Comparison of ENCODE assay signal across 31 cellular contexts in the genomic region with DNA sequence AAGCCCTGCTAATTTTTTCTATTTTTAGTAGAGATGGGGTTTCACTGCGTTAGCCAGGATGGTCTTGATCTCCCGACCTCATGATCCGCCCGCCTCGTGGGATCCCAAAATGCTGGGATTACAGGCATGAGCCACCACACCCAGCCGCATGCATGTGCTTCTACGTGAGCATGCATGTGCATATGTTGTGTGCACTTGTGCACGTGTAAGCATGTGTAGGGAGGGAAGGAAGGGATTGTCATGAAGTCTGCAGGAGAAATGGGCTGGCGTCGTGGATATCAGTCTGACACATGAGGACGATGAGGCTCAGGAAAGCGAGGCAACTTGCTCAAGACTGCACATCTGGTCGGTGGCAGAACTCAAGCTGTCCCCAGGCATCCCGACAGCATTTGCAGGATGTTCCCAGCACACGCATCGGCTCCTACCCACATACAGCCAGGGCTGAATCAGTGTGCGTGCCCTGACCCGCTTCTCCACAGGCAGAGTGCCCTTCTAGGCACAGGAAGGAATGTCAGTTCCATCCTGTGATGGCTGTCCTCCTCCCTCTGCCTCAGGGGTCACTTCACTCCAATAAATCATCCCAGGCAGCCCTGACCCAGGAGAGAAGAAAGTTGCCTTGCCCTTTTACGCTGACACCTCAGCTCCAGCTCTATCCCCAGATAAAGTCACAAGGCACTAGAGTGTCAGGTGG. TPM values are rescaled to one million over a fixed set of nuclear protein-coding genes. Genes with fewer than 3 reads are reported as not detected.
DNase-seq lines count a peak whose midpoint lies in the region; ATAC-seq, FAIRE-seq and TF ChIP-seq lines count a peak whose summit lies in the region.
"Had no signal": no experiment of that assay in that cellular context is flagged by ENCODE, and none has a peak within 500 bp of the region (broad histone marks: within the 10 kb centered on the region; RNA-seq: fewer than 3 reads in every experiment).

No MANE protein-coding gene starts in this region.

- peaks cover 1 to 5% (median 5%) of the 10 kb centered on the region in 3 donors for H3K27me3 Mint-ChIP-seq in immature natural killer cell (ENCODE audit: low read depth in 3 of 3)
- H3K27me3 Mint-ChIP-seq: dendritic cell treated with granulocyte-macrophage colony-stimulating factor and Interleukin-4, amounts not matched to agents 40 ng/mL and 50 ng/mL, for 4 days had no signal

- TF ChIP-seq CTCF in K562 (IDR thresholded peaks at IDR 0.05 in 2 of 3, conservative IDR thresholded peaks at IDR 0.05 in 1 of 3; ENCODE audit: insufficient read depth in 2 of 3, low read depth in 1 of 3, low read length in 3 of 3) (no peak), tibial artery (IDR thresholded peaks at IDR 0.05) (no peak)

- ATAC-seq in K562 (no peak), HG03460 (IDR thresholded peaks at IDR 0.05; ENCODE audit: unreplicated experiment) (no peak)
- ATAC-seq: activated T-helper 17 cell treated with anti-CD3 and anti-CD28 coated beads, Interleukin-2, amount 50 U/mL, for 72 hours; left colon; natural killer cell; stimulated activated effector memory CD8-positive, alpha-beta T cell treated with anti-CD3 and anti-CD28 coated beads, Interleukin-12 subunit alpha, Interleukin-12 subunit beta, amount 100 ng/mL, for 72 hours had no signal

- DNase-seq in HEK293T (ENCODE audit: extremely low spot score) (no peak), K562 (ENCODE audit: extremely low read depth in 1 of 4, low spot score in 3 of 4) (no peak), islet precursor cell (peak; percentile 85), tibial artery (no peak), hypothalamus (lab: John Stamatoyannopoulos, UW) (no peak), immature natural killer cell (no peak)
- DNase-seq: activated CD4-positive, alpha-beta T cell treated with anti-CD3 and anti-CD28 coated beads, Interleukin-2, amount 50 U/mL, for 1 hour; activated CD8-positive, alpha-beta memory T cell treated with anti-CD3 and anti-CD28 coated beads, Interleukin-2, amount 50 U/mL, for 4 hours; central memory CD4-positive, alpha-beta T cell; DMS 273 treated with DMSO at 0.1 percent for 48 hours; head of caudate nucleus; KG1; left colon; midbrain; MV-4-11; natural killer cell; NCI-H1694; NCI-H526 treated with DMSO at 0.1 percent for 48 hours; pancreas; spleen; stimulated activated CD4-positive, alpha-beta T cell treated with anti-CD3 and anti-CD28 coated beads, Interleukin-2, amount 100 ng/mL, for 48 hours had no signal

- no peak overlapping the region for H3K27ac Mint-ChIP-seq in immature natural killer cell
- H3K27ac Mint-ChIP-seq: activated naive CD4-positive, alpha-beta T cell treated with anti-CD3 and anti-CD28 coated beads, Interleukin-2, amount 50 U/mL, for 24 hours; activated T-helper 17 cell treated with anti-CD3 and anti-CD28 coated beads, Interleukin-2, amount 50 U/mL, for 72 hours; dendritic cell treated with granulocyte-macrophage colony-stimulating factor and Interleukin-4, amounts not matched to agents 40 ng/mL and 50 ng/mL, for 4 days; natural killer cell; stimulated activated effector memory CD8-positive, alpha-beta T cell treated with anti-CD3 and anti-CD28 coated beads, Interleukin-12 subunit alpha, Interleukin-12 subunit beta, amount 100 ng/mL, for 72 hours had no signal

- intact Hi-C loops in K562 (cut with micrococcal nuclease) (no loop called here), tibial artery (cut with DNase I; ENCODE audit: low total_unique reads) (no loop called here)

- no TSS peak for BruUV-seq in K562 (replicated peaks; lab: Mats Ljungman, UMichigan)

- in situ Hi-C loops in K562 (cut with MboI) = no loop called here

- no peaks in the 10 kb centered on the region for H3K9me1 ChIP-seq in K562 (ENCODE audit: control insufficient read depth, insufficient read depth, low read length)

- H3K9me3 Mint-ChIP-seq in immature natural killer cell = no peaks in the 10 kb centered on the region
- H3K9me3 Mint-ChIP-seq: activated T-helper 17 cell treated with anti-CD3 and anti-CD28 coated beads, Interleukin-2, amount 50 U/mL, for 72 hours; natural killer cell; stimulated activated effector memory CD8-positive, alpha-beta T cell treated with anti-CD3 and anti-CD28 coated beads, Interleukin-12 subunit alpha, Interleukin-12 subunit beta, amount 100 ng/mL, for 72 hours had no signal

- TF ChIP-seq RAD21 in K562 (CRISPR knock-in tag; conservative IDR thresholded peaks at IDR 0.05 in 1 of 2, IDR thresholded peaks at IDR 0.05 in 1 of 2) = no peak

- no peaks in the 10 kb centered on the region for H4K20me1 ChIP-seq in K562 (replicated peaks; ENCODE audit: control insufficient read depth, insufficient read depth, low read length)

- no peak overlapping the region for H3K4me2 ChIP-seq in K562 (ENCODE audit: insufficient read depth, low read length)

- whole genome bisulfite sequencing in K562 (ENCODE audit: insufficient coverage, low coverage, missing lambda C conversion rate) = 15% methylated on average over 16 of the region's 19 CpGs

- H3K4me1 ChIP-seq in K562 (replicated peaks in 1 of 2; ENCODE audit: control insufficient read depth in 2 of 2, insufficient read depth in 2 of 2, low read length in 2 of 2) (no peaks in the 10 kb centered on the region; a peak in 2 of 5 replicates), tibial artery (peaks cover 0 to 69% (median 17%) of the 10 kb centered on the region in 4 donors)
- H3K4me1 ChIP-seq: spleen had no signal

- H3K27ac ChIP-seq in K562 (ENCODE audit: extremely low read depth, low read depth, low read length) (no peak overlapping the region), tibial artery (peak overlapping the region; percentile 41 to 48)
- H3K27ac ChIP-seq: pancreas, spleen, VCaP had no signal

- H3K36me3 ChIP-seq in K562 (ENCODE audit: control insufficient read depth, insufficient read depth, low read length) = no peaks in the 10 kb centered on the region
- no peaks in the 10 kb centered on the region for H3K36me3 ChIP-seq in tibial artery
- H3K36me3 ChIP-seq: pancreas, spleen, uterus had no signal

- H3K27me3 ChIP-seq in K562 (ENCODE audit: control insufficient read depth in 2 of 2, insufficient read depth in 2 of 2, low read length in 2 of 2) (no peaks in the 10 kb centered on the region), tibial artery (no peaks in the 10 kb centered on the region)
- H3K27me3 ChIP-seq: pancreas, uterus had no signal

- TF ChIP-seq EP300 in K562 (IDR thresholded peaks at IDR 0.05; ENCODE audit: low read length) = no peak

- no peak overlapping the region for H3K4me3 Mint-ChIP-seq in immature natural killer cell
- H3K4me3 Mint-ChIP-seq: activated naive CD4-positive, alpha-beta T cell treated with anti-CD3 and anti-CD28 coated beads, Interleukin-2, amount 50 U/mL, for 24 hours; activated T-helper 17 cell treated with anti-CD3 and anti-CD28 coated beads, Interleukin-2, amount 50 U/mL, for 72 hours; dendritic cell treated with granulocyte-macrophage colony-stimulating factor and Interleukin-4, amounts not matched to agents 40 ng/mL and 50 ng/mL, for 4 days; natural killer cell; stimulated activated effector memory CD8-positive, alpha-beta T cell treated with anti-CD3 and anti-CD28 coated beads, Interleukin-12 subunit alpha, Interleukin-12 subunit beta, amount 100 ng/mL, for 72 hours had no signal

- CTCF ChIA-PET in HEK293T (lab: Yijun Ruan, JAX) = no interaction called here
- CTCF ChIA-PET in K562 (lab: Yijun Ruan, JAX; ENCODE audit: low intra/inter-chr PET ratio) = no interaction called here

- H3K4me3 ChIP-seq in K562 (no peak overlapping the region), tibial artery (no peak overlapping the region)
- H3K4me3 ChIP-seq: pancreas, spleen, uterus had no signal

- no peak overlapping the region for H2AFZ ChIP-seq in K562 (ENCODE audit: low read depth, low read length)

- no peak for TF ChIP-seq POLR2A in K562 (conservative IDR thresholded peaks at IDR 0.05)

- POLR2A ChIA-PET in HEK293T (lab: Yijun Ruan, JAX) = no interaction called here
- POLR2A ChIA-PET in K562 (lab: Yijun Ruan, JAX) = interaction anchor here (0.7 kb wide), 1 partner anchor 24 kb away, joined by 4 read pairs; no protein-coding TSS in a partner anchor

- FAIRE-seq in K562 (lab: Jason Lieb, UNC) = no peak
- FAIRE-seq: endometrium, GM19239, pancreas had no signal

- no peaks in the 10 kb centered on the region for H3K79me2 ChIP-seq in K562 (ENCODE audit: control insufficient read depth, insufficient read depth, low read length)

- no peaks in the 10 kb centered on the region for H3K36me3 Mint-ChIP-seq in immature natural killer cell
- H3K36me3 Mint-ChIP-seq: activated naive CD4-positive, alpha-beta T cell treated with anti-CD3 and anti-CD28 coated beads, Interleukin-2, amount 50 U/mL, for 24 hours; natural killer cell; stimulated activated effector memory CD8-positive, alpha-beta T cell treated with anti-CD3 and anti-CD28 coated beads, Interleukin-12 subunit alpha, Interleukin-12 subunit beta, amount 100 ng/mL, for 72 hours had no signal

- no peaks in the 10 kb centered on the region for H3K4me1 Mint-ChIP-seq in immature natural killer cell
- H3K4me1 Mint-ChIP-seq: activated naive CD4-positive, alpha-beta T cell treated with anti-CD3 and anti-CD28 coated beads, Interleukin-2, amount 50 U/mL, for 24 hours; activated T-helper 17 cell treated with anti-CD3 and anti-CD28 coated beads, Interleukin-2, amount 50 U/mL, for 72 hours; natural killer cell; stimulated activated effector memory CD8-positive, alpha-beta T cell treated with anti-CD3 and anti-CD28 coated beads, Interleukin-12 subunit alpha, Interleukin-12 subunit beta, amount 100 ng/mL, for 72 hours had no signal

- H3K9me3 ChIP-seq in K562 (replicated peaks; ENCODE audit: control insufficient read depth, insufficient read depth, low read depth, low read length) = no peaks in the 10 kb centered on the region
- H3K9me3 ChIP-seq in tibial artery = no peaks in the 10 kb centered on the region
- H3K9me3 ChIP-seq: pancreas, spleen, uterus had no signal

- H3K9ac ChIP-seq in K562 (ENCODE audit: insufficient read depth in 1 of 2, low read depth in 2 of 2, low read length in 2 of 2) = no peak overlapping the region

RNA-seq across cellular contexts. Expression of gene SLC14A2, which starts 49.9 kb away (rescaled TPM):
- not detected in 2 replicates for total RNA-seq in K562 (2011; cell fraction: chromatin; rRNA removed; ENCODE audit: low replicate concordance)
- total RNA-seq in K562 (2011; cell fraction: nucleolus; rRNA removed) = not detected in 2 replicates
- total RNA-seq in K562 (2011; cell fraction: nucleoplasm; rRNA removed) = not detected in 2 replicates
- not detected in 2 replicates for total RNA-seq in K562 (2014; rRNA removed)
- not detected in 2 replicates for total RNA-seq in K562 (2014; rRNA removed; fragmentation: Illumina TruSeq; extraction: Trizol)
- total RNA-seq in K562 (2015; rRNA removed; fragmentation: Illumina TruSeq; extraction: Trizol) = not detected in 2 replicates
- not detected in 2 replicates for total RNA-seq in K562 (2021)
- polyA plus RNA-seq in K562 (2011; rRNA removed) = not detected in 2 replicates
- polyA plus RNA-seq in K562 (2011; cell fraction: cytosol; rRNA removed) = 0.01 TPM in 1 of 2 replicates, not detected in the other
- polyA plus RNA-seq in K562 (2011; cell fraction: nucleus; rRNA removed) = not detected in 2 replicates
- not detected in 2 replicates for polyA plus RNA-seq in K562 (2012)
- not detected in 2 replicates for polyA plus RNA-seq in K562 (2014; fragmentation: Illumina TruSeq; extraction: Trizol)
- not detected for polyA plus RNA-seq in K562 (2014; fragmentation: Nextera tagmentation; extraction: Ambion mirVana)
- not detected in 2 replicates for polyA plus RNA-seq in K562 (2014; rRNA removed)
- polyA minus RNA-seq in K562 (2011; rRNA and poly(A)+ RNA removed) = not detected in 2 replicates
- polyA minus RNA-seq in K562 (2011; cell fraction: cytosol; rRNA and poly(A)+ RNA removed) = not detected in 2 replicates
- polyA minus RNA-seq in K562 (2011; cell fraction: nucleus; rRNA and poly(A)+ RNA removed) = not detected in 2 replicates
- under 1 TPM; 0.03 to 0.65 (median 0.19) TPM for polyA plus RNA-seq in immature natural killer cell
- total RNA-seq: HT1080, uterus had no signal
